ENCODE assay signal across 15 cellular contexts in genomic region chr14:93305708-93306418, GRCh38. TPM values are rescaled to one million over a fixed set of nuclear protein-coding genes. Genes with fewer than 3 reads are reported as not detected.
"Had no signal": no experiment of that assay in that cellular context is flagged by ENCODE, and none has a peak within 500 bp of the region (broad histone marks: within the 10 kb centered on the region; RNA-seq: fewer than 3 reads in every experiment).

No MANE protein-coding gene starts in this region.

- H3K9me3 Mint-ChIP-seq: activated CD8-positive, alpha-beta T cell treated with anti-CD3 and anti-CD28 coated beads for 36 hours; activated naive CD8-positive, alpha-beta T cell treated with anti-CD3 and anti-CD28 coated beads, Interleukin-2, amount 50 U/mL, for 24 hours had no signal

- H3K9me3 ChIP-seq: gastrocnemius medialis, heart right ventricle, tibial artery, vagina had no signal

- H3K4me3 ChIP-seq: gastrocnemius medialis, heart right ventricle, skin epidermis, tibial artery, vagina had no signal

- H3K27ac Mint-ChIP-seq: activated CD4-positive, alpha-beta T cell treated with anti-CD3 and anti-CD28 coated beads for 36 hours; activated CD8-positive, alpha-beta T cell treated with anti-CD3 and anti-CD28 coated beads for 36 hours; activated naive CD8-positive, alpha-beta T cell treated with anti-CD3 and anti-CD28 coated beads, Interleukin-2, amount 50 U/mL, for 24 hours had no signal

- H3K36me3 ChIP-seq: gastrocnemius medialis, heart right ventricle, tibial artery, vagina had no signal

- DNase-seq: activated CD4-positive, alpha-beta T cell treated with anti-CD3 and anti-CD28 coated beads for 36 hours; activated CD8-positive, alpha-beta memory T cell treated with anti-CD3 and anti-CD28 coated beads, Interleukin-2, amount 50 U/mL, for 48 hours; activated CD8-positive, alpha-beta T cell treated with anti-CD3 and anti-CD28 coated beads for 36 hours; activated naive CD4-positive, alpha-beta T cell; activated naive CD8-positive, alpha-beta T cell treated with anti-CD3 and anti-CD28 coated beads, Interleukin-2, amount 50 U/mL, for 24 hours; gastrocnemius medialis; heart right ventricle; kidney; left ventricle myocardium superior; posterior cingulate gyrus; tibial artery had no signal

- H3K27me3 Mint-ChIP-seq: activated CD4-positive, alpha-beta T cell treated with anti-CD3 and anti-CD28 coated beads for 36 hours; activated CD8-positive, alpha-beta T cell treated with anti-CD3 and anti-CD28 coated beads for 36 hours; activated naive CD8-positive, alpha-beta T cell treated with anti-CD3 and anti-CD28 coated beads, Interleukin-2, amount 50 U/mL, for 24 hours had no signal

- H3K27ac ChIP-seq: gastrocnemius medialis, heart right ventricle, skin epidermis, tibial artery, vagina had no signal

- H3K27me3 ChIP-seq: gastrocnemius medialis, heart right ventricle, tibial artery, vagina had no signal

- ATAC-seq: activated CD4-positive, alpha-beta T cell treated with anti-CD3 and anti-CD28 coated beads for 36 hours; activated CD8-positive, alpha-beta T cell treated with anti-CD3 and anti-CD28 coated beads for 36 hours; activated naive CD8-positive, alpha-beta T cell treated with anti-CD3 and anti-CD28 coated beads, Interleukin-2, amount 50 U/mL, for 24 hours; gastrocnemius medialis; heart right ventricle; left ventricle myocardium superior had no signal

- H3K4me3 Mint-ChIP-seq: activated CD4-positive, alpha-beta T cell treated with anti-CD3 and anti-CD28 coated beads for 36 hours; activated CD8-positive, alpha-beta T cell treated with anti-CD3 and anti-CD28 coated beads for 36 hours; activated naive CD8-positive, alpha-beta T cell treated with anti-CD3 and anti-CD28 coated beads, Interleukin-2, amount 50 U/mL, for 24 hours had no signal

RNA-seq across cellular contexts. Expression of gene COX8C, which starts 41.1 kb away (rescaled TPM):
- total RNA-seq: activated CD4-positive, alpha-beta T cell treated with anti-CD3 and anti-CD28 coated beads for 36 hours; activated CD8-positive, alpha-beta T cell treated with anti-CD3 and anti-CD28 coated beads for 36 hours; astrocyte; gastrocnemius medialis; kidney; T-helper 2 cell treated with Interferon-gamma antibody and Interleukin-4, amounts not matched to agents 100 ng/mL and 5 ng/mL, for 36 hours; vagina had no signal
- polyA plus RNA-seq: heart right ventricle had no signal
